In the genomic region with DNA sequence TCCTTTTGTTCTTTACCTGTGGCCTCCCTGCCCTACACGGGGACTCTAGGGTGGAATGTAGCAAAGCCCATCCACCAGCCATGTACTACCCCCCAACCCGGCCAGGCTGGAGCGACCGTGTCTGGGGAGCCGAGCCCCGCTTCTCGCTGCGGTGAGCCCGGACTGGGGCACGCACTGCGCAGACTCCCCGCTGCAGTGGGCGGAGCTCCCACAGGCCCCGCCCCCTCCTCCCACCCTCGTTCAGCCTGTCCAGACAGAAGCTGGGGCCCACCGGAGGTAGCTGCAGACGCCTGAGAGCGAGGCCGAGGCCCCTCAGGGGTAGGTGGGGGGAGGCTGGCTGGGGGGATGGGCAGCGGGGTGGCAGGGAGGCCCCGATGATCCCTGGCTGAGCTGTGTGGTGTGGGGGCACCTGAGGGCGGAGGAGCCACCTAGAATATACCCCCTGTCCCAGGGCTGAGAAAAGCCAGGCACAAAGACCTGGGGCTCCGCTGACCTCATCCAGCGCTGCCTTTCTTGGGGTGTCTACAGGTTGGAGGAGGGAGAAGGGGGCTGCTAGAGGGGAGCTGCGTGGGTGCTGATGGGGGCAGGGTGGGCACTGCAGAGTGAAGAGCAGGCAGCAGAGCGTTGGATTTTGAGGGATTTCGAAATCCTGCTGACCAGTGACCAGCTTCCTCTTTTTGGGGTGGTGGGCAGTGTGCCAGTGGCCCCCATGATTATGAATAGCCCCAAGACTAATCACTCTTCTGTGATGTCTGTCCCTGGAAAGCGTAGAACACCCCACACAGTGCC, we compare ENCODE assay signal across 8 cellular contexts. TPM values are rescaled to one million over a fixed set of nuclear protein-coding genes. Genes with fewer than 3 reads are reported as not detected.
DNase-seq lines count a peak whose midpoint lies in the region; ATAC-seq, FAIRE-seq and TF ChIP-seq lines count a peak whose summit lies in the region.

No MANE protein-coding gene starts in this region.

- H3K9me3 ChIP-seq in iPS-20b (ENCODE audit: insufficient read depth, low read depth, low read length) (no peaks in the 10 kb centered on the region), small intestine (ENCODE audit: control insufficient read depth, low read depth) (no peaks in the 10 kb centered on the region)

- DNase-seq in NCI-H1436 (lab: John Stamatoyannopoulos, UW) (peak; percentile 76), NCI-H1436 treated with DMSO at 0.1 percent for 48 hours (lab: John Stamatoyannopoulos, UW) (no peak), SK-N-DZ (ENCODE audit: low spot score) (peak; percentile 83), brain microvascular endothelial cell (peak; percentile 60), small intestine (peak; percentile 27), NCI-H1694 treated with DMSO at 0.1 percent for 48 hours (lab: John Stamatoyannopoulos, UW) (no peak)

- no peak for FAIRE-seq in small intestine (lab: Jason Lieb, UNC)

- ATAC-seq in HG03378 (IDR thresholded peaks at IDR 0.05; ENCODE audit: unreplicated experiment), result no peak

- H3K27ac ChIP-seq in brain microvascular endothelial cell, result no peak overlapping the region
- H3K27ac ChIP-seq in iPS-20b (ENCODE audit: low read length), result no peak overlapping the region
- H3K27ac ChIP-seq in small intestine (ENCODE audit: low read depth in 1 of 2, low read length in 1 of 2), result no peak overlapping the region

- no peaks in the 10 kb centered on the region for H3K27me3 ChIP-seq in brain microvascular endothelial cell (replicated peaks)
- no peaks in the 10 kb centered on the region for H3K27me3 ChIP-seq in iPS-20b (ENCODE audit: insufficient read depth, low read length)
- no peaks in the 10 kb centered on the region for H3K27me3 ChIP-seq in small intestine (ENCODE audit: control insufficient read depth in 2 of 2, insufficient read depth in 2 of 2, low read length in 2 of 2)

- H3K4me3 ChIP-seq in brain microvascular endothelial cell (ENCODE audit: low read depth, low read length), result peak overlapping the region; percentile 63
- H3K4me3 ChIP-seq in iPS-20b (ENCODE audit: low read length), result peak overlapping the region; percentile 65
- H3K4me3 ChIP-seq in small intestine (ENCODE audit: low read depth in 1 of 2, low read length in 2 of 2), result no peak overlapping the region

- 18 to 51% (median 39%) methylated on average over 26 to 28 of the region's 28 CpGs for WGBS in small intestine, 3 donors

- H3K4me1 ChIP-seq in iPS-20b (ENCODE audit: insufficient read depth, low read length) (peaks cover 9% of the 10 kb centered on the region; the same call in 1 of the 2 replicates), small intestine (ENCODE audit: control insufficient read depth in 2 of 2, insufficient read depth in 1 of 2, low read depth in 1 of 2, low read length in 1 of 2) (no peaks in the 10 kb centered on the region)

- peak overlapping the region; percentile 65; the same call in 1 of the 2 replicates for H3K9ac ChIP-seq in iPS-20b (ENCODE audit: low read depth, low read length)

- in situ Hi-C loops in brain microvascular endothelial cell (cut with HindIII; ENCODE audit: low pct_ligation_motif_present, low sequenced_read_pairs), result no loop called here

- peaks cover 10% of the 10 kb centered on the region for H3K36me3 ChIP-seq in brain microvascular endothelial cell (replicated peaks)
- H3K36me3 ChIP-seq in iPS-20b (ENCODE audit: insufficient read depth, low read depth, low read length), result peaks cover 27% of the 10 kb centered on the region
- H3K36me3 ChIP-seq in small intestine (ENCODE audit: control insufficient read depth in 2 of 2, insufficient read depth in 2 of 2, low read length in 2 of 2), result peaks cover 4 to 7% of the 10 kb centered on the region in 2 donors

- TF ChIP-seq CTCF in brain microvascular endothelial cell (IDR thresholded peaks at IDR 0.05; ENCODE audit: low read depth, low read length, missing control alignments), result no peak

RNA-seq across cellular contexts. Expression of a gene that starts 17.3 kb away (rescaled TPM):
- 345 and 371 TPM in 2 replicates for polyA plus RNA-seq in SK-N-DZ (2014; cell fraction: cytosol; rRNA removed)
- 170 and 172 TPM in 2 replicates for polyA plus RNA-seq in SK-N-DZ (2014; cell fraction: nucleus; rRNA removed)
- polyA plus RNA-seq in small intestine, result 100 to 1,000 TPM in 1 of 3 donors, 10 to 100 TPM in 2; 48.1 to 126 (median 61.6) TPM

RNA-seq across cellular contexts. Expression of a gene that starts 17.6 kb away (rescaled TPM):
- polyA plus RNA-seq in SK-N-DZ (2014; cell fraction: cytosol; rRNA removed), result 8.7 and 9.2 TPM in 2 replicates
- polyA plus RNA-seq in SK-N-DZ (2014; cell fraction: nucleus; rRNA removed), result 6.7 and 8.8 TPM in 2 replicates
- polyA plus RNA-seq in small intestine, result 10 to 100 TPM in 1 of 3 donors, 1 to 10 TPM in 2; 5.1 to 13.2 (median 7.3) TPM

RNA-seq across cellular contexts. Expression of a gene that starts 24.2 kb away (rescaled TPM):
- not detected in 2 replicates for polyA plus RNA-seq in SK-N-DZ (2014; cell fraction: cytosol; rRNA removed)
- polyA plus RNA-seq in SK-N-DZ (2014; cell fraction: nucleus; rRNA removed), result not detected in 2 replicates
- polyA plus RNA-seq in small intestine, result under 1 TPM in 1 of 3 donors, not detected in 2; 0.07 TPM

RNA-seq across cellular contexts. Expression of a gene that starts 47.4 kb away (rescaled TPM):
- 0.74 and 1.4 TPM in 2 replicates for polyA plus RNA-seq in SK-N-DZ (2014; cell fraction: cytosol; rRNA removed)
- polyA plus RNA-seq in SK-N-DZ (2014; cell fraction: nucleus; rRNA removed), result 0.31 and 0.55 TPM in 2 replicates
- 1 to 10 TPM in 1 of 3 donors, under 1 TPM in 2; 0.45 to 1.9 (median 0.81) TPM for polyA plus RNA-seq in small intestine

RNA-seq across cellular contexts. Expression of a gene that starts 60.0 kb away (rescaled TPM):
- polyA plus RNA-seq in SK-N-DZ (2014; cell fraction: cytosol; rRNA removed), result 1.9 and 2.7 TPM in 2 replicates
- polyA plus RNA-seq in SK-N-DZ (2014; cell fraction: nucleus; rRNA removed), result 1.9 TPM in 2 replicates
- polyA plus RNA-seq in small intestine, result 10 to 100 TPM; 15.7 to 29.7 (median 29.5) TPM

Comparison
In these comparisons a context has a peak if more than half of its experiments do, and no peak if none do; other contexts are left out.
1. DNase-seq: peak in NCI-H1436 (single experiment), SK-N-DZ (single experiment), brain microvascular endothelial cell (single experiment) and small intestine (single experiment); none in NCI-H1436 treated with DMSO at 0.1 percent for 48 hours (single experiment) and NCI-H1694 treated with DMSO at 0.1 percent for 48 hours (single experiment).
2. H3K4me3 ChIP-seq: peak in brain microvascular endothelial cell (single experiment) and iPS-20b (single experiment); none in small intestine (0 of 2).